ENCODE assay signal across 10 cellular contexts in the genomic region with DNA sequence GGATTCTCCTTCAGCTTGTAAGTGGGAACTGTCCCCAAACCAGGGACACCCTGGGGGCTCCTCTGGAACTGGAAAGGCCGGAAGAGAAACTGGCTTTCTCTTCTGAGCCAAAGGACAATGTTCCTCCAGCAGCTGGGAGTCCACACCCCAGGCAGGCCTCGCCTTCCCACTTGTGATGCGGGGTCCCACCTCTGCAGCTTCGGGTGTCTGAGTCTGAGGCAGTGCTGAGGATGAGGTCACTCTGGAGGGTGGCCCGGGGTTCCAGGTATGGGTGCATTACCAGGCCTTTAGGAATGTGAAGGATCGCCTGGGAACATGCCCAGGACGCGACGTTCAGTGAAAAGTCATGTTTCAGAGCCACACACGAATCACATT. TPM values are rescaled to one million over a fixed set of nuclear protein-coding genes. Genes with fewer than 3 reads are reported as not detected.
A peak's percentile ranks its signal among the peaks of the same experiment; 100 is the strongest.
DNase-seq lines count a peak whose midpoint lies in the region; ATAC-seq and TF ChIP-seq lines count a peak whose summit lies in the region.
"Had no signal": no experiment of that assay in that cellular context is flagged by ENCODE, and none has a peak within 500 bp of the region (broad histone marks: within the 10 kb centered on the region; RNA-seq: fewer than 3 reads in every experiment).

No MANE protein-coding gene starts in this region.

- intact Hi-C loops in lower lobe of right lung (cut with DNase I), result no loop called here
- intact Hi-C loops in tibial artery (cut with DNase I; ENCODE audit: low total_unique reads), result no loop called here

- no peak overlapping the region for H3K27ac Mint-ChIP-seq in activated T-cell treated with anti-CD3 and anti-CD28 coated beads, Interleukin-2, amount 50 U/mL, for 72 hours
- H3K27ac Mint-ChIP-seq: CD4-positive, CD25-positive, alpha-beta regulatory T cell had no signal

- H3K4me1 ChIP-seq in lower lobe of right lung (peaks cover 18% of the 10 kb centered on the region), tibial artery (peaks cover 0 to 26% (median 17%) of the 10 kb centered on the region in 4 donors)

- no peaks in the 10 kb centered on the region for H3K36me3 Mint-ChIP-seq in activated T-cell treated with anti-CD3 and anti-CD28 coated beads, Interleukin-2, amount 50 U/mL, for 72 hours (ENCODE audit: insufficient read depth in 2 of 2)
- H3K36me3 Mint-ChIP-seq: CD4-positive, CD25-positive, alpha-beta regulatory T cell had no signal

- DNase-seq in activated T-cell treated with anti-CD3 and anti-CD28 coated beads, Interleukin-2, amount 50 U/mL, for 72 hours, result no peak
- DNase-seq in activated T-cell treated with anti-CD3 and anti-CD28 coated beads for 4 hours, result no peak
- DNase-seq in cardiac fibroblast (ENCODE audit: low read depth in 2 of 2), result peak in 1 of 2 donors; percentile 67
- peak; percentile 82 for DNase-seq in lower lobe of right lung
- DNase-seq in tibial artery, result no peak
- no peak for DNase-seq in activated CD4-positive, CD25-positive, alpha-beta regulatory T cell (lab: John Stamatoyannopoulos, UW)
- no peak for DNase-seq in CD1c-positive myeloid dendritic cell (ENCODE audit: extremely low spot score)
- no peak for DNase-seq in stimulated activated naive CD4-positive, alpha-beta T cell (lab: John Stamatoyannopoulos, UW)
- DNase-seq: Kasumi-1 had no signal

- H3K4me3 ChIP-seq in cardiac fibroblast (replicated peaks in 1 of 2; ENCODE audit: low read depth in 2 of 2, low read length in 2 of 2) (peak overlapping the region; percentile 11 to 48), lower lobe of right lung (peak overlapping the region; percentile 55), tibial artery (peak overlapping the region; percentile 28 to 39)

- H3K36me3 ChIP-seq in lower lobe of right lung (no peaks in the 10 kb centered on the region), tibial artery (no peaks in the 10 kb centered on the region)

- no peaks in the 10 kb centered on the region for H3K9me3 ChIP-seq in lower lobe of right lung
- no peaks in the 10 kb centered on the region for H3K9me3 ChIP-seq in tibial artery

- no peaks in the 10 kb centered on the region for H3K9me3 Mint-ChIP-seq in activated T-cell treated with anti-CD3 and anti-CD28 coated beads, Interleukin-2, amount 50 U/mL, for 72 hours

- TF ChIP-seq CTCF in cardiac fibroblast (IDR thresholded peaks at IDR 0.05; ENCODE audit: low read depth, low read length) (no peak), lower lobe of right lung (IDR thresholded peaks at IDR 0.05) (no peak), tibial artery (IDR thresholded peaks at IDR 0.05) (no peak)

- peaks cover 16% of the 10 kb centered on the region for H3K27me3 Mint-ChIP-seq in activated T-cell treated with anti-CD3 and anti-CD28 coated beads, Interleukin-2, amount 50 U/mL, for 72 hours (ENCODE audit: low read depth)

- H3K4me1 Mint-ChIP-seq in activated T-cell treated with anti-CD3 and anti-CD28 coated beads, Interleukin-2, amount 50 U/mL, for 72 hours (ENCODE audit: low read depth), result peaks cover 6% of the 10 kb centered on the region

- no peak for ATAC-seq in activated T-cell treated with anti-CD3 and anti-CD28 coated beads, Interleukin-2, amount 50 U/mL, for 72 hours (replicated peaks in 1 of 2)
- peak; percentile 75 to 83 for ATAC-seq in lower lobe of right lung

- H3K4me3 Mint-ChIP-seq in activated T-cell treated with anti-CD3 and anti-CD28 coated beads, Interleukin-2, amount 50 U/mL, for 72 hours, result peak overlapping the region; percentile 60 to 78

- H3K27ac ChIP-seq in lower lobe of right lung (peak overlapping the region; percentile 67), tibial artery (no peak overlapping the region)

- peaks cover 25% of the 10 kb centered on the region for H3K27me3 ChIP-seq in lower lobe of right lung (ENCODE audit: low read depth)
- peaks cover 0 to 54% of the 10 kb centered on the region in 2 donors for H3K27me3 ChIP-seq in tibial artery

RNA-seq across cellular contexts. Expression of a gene that starts 18.2 kb away (rescaled TPM):
- under 1 TPM in 1 of 2 donors, not detected in 1; 0.10 TPM for total RNA-seq in activated T-cell treated with anti-CD3 and anti-CD28 coated beads, Interleukin-2, amount 50 U/mL, for 72 hours
- total RNA-seq in lower lobe of right lung, result 44.2 TPM
- total RNA-seq: CD4-positive, CD25-positive, alpha-beta regulatory T cell had no signal

RNA-seq across cellular contexts. Expression of a gene that starts 32.0 kb away (rescaled TPM):
- 10 to 100 TPM; 81.6 to 83.5 TPM for total RNA-seq in activated T-cell treated with anti-CD3 and anti-CD28 coated beads, Interleukin-2, amount 50 U/mL, for 72 hours
- total RNA-seq in lower lobe of right lung, result 125 TPM

Comparison
In these comparisons a context has a peak if more than half of its experiments do, and no peak if none do; other contexts are left out.
1. ATAC-seq: peak in lower lobe of right lung (2 of 2); none in activated T-cell treated with anti-CD3 and anti-CD28 coated beads, Interleukin-2, amount 50 U/mL, for 72 hours (0 of 2).
2. RNA of a gene that starts 18.2 kb away (total RNA-seq): 44.2 TPM in lower lobe of right lung (single experiment); 0.10 TPM in activated T-cell treated with anti-CD3 and anti-CD28 coated beads, Interleukin-2, amount 50 U/mL, for 72 hours; every median in the first group is over 10 times any median in the second.
3. Peak in every context shown above with its lines, with median percentiles within 50 percentile points of each other: H3K4me3 ChIP-seq.